Comparison of ENCODE assay signal across 8 cellular contexts in genomic region chr20:63977392-63978276, GRCh38. TPM values are rescaled to one million over a fixed set of nuclear protein-coding genes. Genes with fewer than 3 reads are reported as not detected.
DNase-seq lines count a peak whose midpoint lies in the region; ATAC-seq and TF ChIP-seq lines count a peak whose summit lies in the region.

No MANE protein-coding gene starts in this region.

- no peak for TF ChIP-seq CTCF in PC-3 (conservative IDR thresholded peaks at IDR 0.05; ENCODE audit: low read depth, low read length)

- intact Hi-C loops in PC-3 (cut with micrococcal nuclease), result no loop called here

- POLR2A ChIA-PET in PC-3 (lab: Charles Lee; ENCODE audit: unreplicated experiment), result interaction anchor here (0.6 kb wide), 1 partner anchor 85 kb away, joined by 6 read pairs; the partner anchor contains the start of gene TCEA2

- peaks cover 28% of the 10 kb centered on the region for H3K4me1 ChIP-seq in PC-3 (ENCODE audit: insufficient read depth, low read length)

- H3K9me2 ChIP-seq in PC-3 (replicated peaks; ENCODE audit: low read length), result no peaks in the 10 kb centered on the region

- H3K79me2 ChIP-seq in PC-3 (ENCODE audit: low read length), result peaks cover 17% of the 10 kb centered on the region

- H3K27ac ChIP-seq in PC-3 (ENCODE audit: low read length), result no peak overlapping the region

- peaks cover 3% of the 10 kb centered on the region for H3F3A ChIP-seq in PC-3 (ENCODE audit: low read length, unreplicated experiment)

- H2AFZ ChIP-seq in PC-3 (ENCODE audit: low read length), result no peak overlapping the region

- peak overlapping the region; percentile 97 for H3K4me2 ChIP-seq in PC-3 (ENCODE audit: low read length)

- peak overlapping the region; percentile 80; the same call in 1 of the 2 replicates for H3K4me3 ChIP-seq in PC-3 (ENCODE audit: low read length)

- CTCF ChIA-PET in PC-3 (lab: Charles Lee), result no interaction called here

- no peaks in the 10 kb centered on the region for H3K9me3 ChIP-seq in PC-3 (ENCODE audit: low read length)

- H3K27me3 ChIP-seq in PC-3 (ENCODE audit: low read length), result no peaks in the 10 kb centered on the region

- BruUV-seq in PC-3 (replicated peaks; lab: Mats Ljungman, UMichigan), result no TSS peak

- DNase-seq in EL (peak; percentile 87), PC-3 (peak; percentile 51), myocyte (ENCODE audit: low read depth) (peak; percentile 65), NCI-H187 (lab: John Stamatoyannopoulos, UW) (no peak), NCI-H2107 (lab: John Stamatoyannopoulos, UW) (no peak), NCI-H1105 (lab: John Stamatoyannopoulos, UW) (no peak)
- peak; percentile 66 for DNase-seq in activated naive CD4-positive, alpha-beta T cell treated with Interleukin-2 at 50 U/mL for 16 hours

- ATAC-seq in PC-3 (peak; percentile 31), HG03457 (IDR thresholded peaks at IDR 0.05; ENCODE audit: unreplicated experiment) (no peak)

- no peaks in the 10 kb centered on the region for H3K36me3 ChIP-seq in PC-3 (ENCODE audit: low read depth, low read length)

- H3K9ac ChIP-seq in PC-3 (ENCODE audit: low read length), result no peak overlapping the region

- no peaks in the 10 kb centered on the region for H4K20me1 ChIP-seq in PC-3 (ENCODE audit: low read length)

RNA-seq across cellular contexts. Expression of gene SAMD10, which starts 1.8 kb away (rescaled TPM):
- 7.4 and 13.4 TPM in 2 replicates for total RNA-seq in PC-3 (2014; rRNA removed)
- total RNA-seq in myocyte, result 1.1 and 9.2 TPM in 2 replicates
- 2.7 TPM for polyA plus RNA-seq in myocyte (2012)

RNA-seq across cellular contexts. Expression of gene PRPF6, which starts 3.3 kb away (rescaled TPM):
- total RNA-seq in PC-3 (2014; rRNA removed) (67.1 and 87.2 TPM in 2 replicates), myocyte (42.4 and 49.4 TPM in 2 replicates)
- polyA plus RNA-seq in myocyte (2012), result 64.3 TPM

RNA-seq across cellular contexts. Expression of gene ZNF512B, which starts 7.9 kb away (rescaled TPM):
- total RNA-seq in PC-3 (2014; rRNA removed) (18.0 and 24.1 TPM in 2 replicates), myocyte (17.8 and 23.2 TPM in 2 replicates)
- polyA plus RNA-seq in myocyte (2012), result 23.9 TPM

RNA-seq across cellular contexts. Expression of gene UCKL1, which starts 21.4 kb away (rescaled TPM):
- total RNA-seq in PC-3 (2014; rRNA removed), result 37.2 and 47.4 TPM in 2 replicates
- total RNA-seq in myocyte, result 19.9 and 22.3 TPM in 2 replicates
- polyA plus RNA-seq in myocyte (2012), result 33.8 TPM

RNA-seq across cellular contexts. Expression of gene C20orf204, which starts 58.3 kb away (rescaled TPM):
- total RNA-seq in PC-3 (2014; rRNA removed) (2.1 and 3.4 TPM in 2 replicates), myocyte (0.45 and 0.47 TPM in 2 replicates)
- polyA plus RNA-seq in myocyte (2012), result 0.32 TPM

Comparison
In these comparisons a context has a peak if more than half of its experiments do, and no peak if none do; other contexts are left out.
1. DNase-seq: peak in EL (single experiment), PC-3 (single experiment), activated naive CD4-positive, alpha-beta T cell treated with Interleukin-2 at 50 U/mL for 16 hours (single experiment) and myocyte (single experiment); none in NCI-H187 (0 of 2), NCI-H2107 (single experiment) and NCI-H1105 (single experiment).